Comparison of ENCODE assay signal across 8 cellular contexts in the genomic region with DNA sequence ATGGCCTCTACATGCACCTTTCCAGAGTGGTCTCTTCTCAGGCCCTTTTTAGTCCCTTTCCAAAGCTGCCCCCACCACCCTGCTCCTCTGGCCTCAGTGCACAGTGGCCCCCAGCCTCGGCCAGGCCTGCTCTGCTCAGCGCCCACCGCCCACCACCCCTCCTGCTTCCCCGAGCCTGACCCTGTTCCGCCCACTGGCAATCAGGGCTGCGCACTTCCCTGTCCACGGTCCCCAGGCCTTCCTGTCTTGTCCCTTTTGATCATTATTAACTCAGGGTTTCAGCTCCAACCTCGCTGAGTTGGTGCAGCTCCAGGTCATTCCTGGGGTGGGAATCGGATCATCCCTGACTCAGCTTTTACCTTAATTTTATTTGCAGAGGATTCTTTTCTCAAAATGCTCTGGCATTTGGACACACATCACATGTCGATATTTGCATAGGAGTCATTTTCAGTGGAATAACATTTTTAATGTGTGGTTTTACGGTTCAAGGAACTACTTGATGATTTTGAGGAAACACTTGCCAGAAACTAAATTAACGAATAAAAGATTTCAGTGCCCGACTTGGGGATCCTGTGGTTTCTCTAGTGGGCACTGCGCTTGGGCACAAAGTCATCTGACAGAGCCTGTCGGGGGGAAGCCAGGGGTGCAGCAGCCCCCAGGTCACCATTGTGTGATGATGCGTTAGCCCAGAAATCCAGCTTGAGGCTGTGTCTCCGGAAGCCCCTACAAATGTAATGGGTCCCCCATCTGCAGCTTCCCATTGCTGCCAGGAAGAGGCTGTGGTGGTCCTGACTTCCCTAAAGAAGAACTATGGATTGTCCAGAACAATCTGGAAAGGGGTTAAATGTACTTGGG. TPM values are rescaled to one million over a fixed set of nuclear protein-coding genes. Genes with fewer than 3 reads are reported as not detected.
DNase-seq lines count a peak whose midpoint lies in the region; ATAC-seq, FAIRE-seq and TF ChIP-seq lines count a peak whose summit lies in the region.

No MANE protein-coding gene starts in this region.

- peak overlapping the region; percentile 30 to 63 for H3K9ac ChIP-seq in colonic mucosa (ENCODE audit: low read depth in 2 of 2, low read length in 2 of 2)

- peak; percentile 68 for FAIRE-seq in GM19239 (lab: Jason Lieb, UNC)

- WGBS in esophagus squamous epithelium, 2 donors, result 66 to 74% methylated on average over 17 of the region's 17 CpGs

- intact Hi-C loops in colonic mucosa (cut with DNase I), result no loop called here
- intact Hi-C loops in uterus (cut with DNase I; ENCODE audit: low total_unique reads), result no loop called here
- intact Hi-C loops in esophagus squamous epithelium (cut with DNase I), result no loop called here

- no peaks in the 10 kb centered on the region for H3K36me3 ChIP-seq in colonic mucosa
- no peaks in the 10 kb centered on the region for H3K36me3 ChIP-seq in uterus
- no peaks in the 10 kb centered on the region for H3K36me3 ChIP-seq in esophagus squamous epithelium

- no peak for TF ChIP-seq POLR2A in uterus (IDR thresholded peaks at IDR 0.05)
- TF ChIP-seq POLR2A in esophagus squamous epithelium (IDR thresholded peaks at IDR 0.05), result no peak

- peak; percentile 25 for ATAC-seq in HG03520 (IDR thresholded peaks at IDR 0.05; ENCODE audit: unreplicated experiment)
- ATAC-seq in GM19463 (IDR thresholded peaks at IDR 0.05; ENCODE audit: unreplicated experiment), result no peak

- H3K4me3 ChIP-seq in colonic mucosa, result no peak overlapping the region
- H3K4me3 ChIP-seq in uterus, result no peak overlapping the region
- H3K4me3 ChIP-seq in esophagus squamous epithelium, result no peak overlapping the region

- DNase-seq in GM19239 (ENCODE audit: insufficient read length, low spot score), result no peak
- peak; percentile 18 for DNase-seq in colonic mucosa
- peak; percentile 86 for DNase-seq in renal cortical epithelial cell (ENCODE audit: low read depth)
- no peak for DNase-seq in uterus
- DNase-seq in esophagus squamous epithelium (lab: John Stamatoyannopoulos, UW), result no peak
- DNase-seq in ecto neural progenitor cell (ENCODE audit: low spot score), result no peak

- TF ChIP-seq CTCF in colonic mucosa (IDR thresholded peaks at IDR 0.05), result no peak
- no peak for TF ChIP-seq CTCF in uterus (IDR thresholded peaks at IDR 0.05)
- no peak for TF ChIP-seq CTCF in esophagus squamous epithelium (IDR thresholded peaks at IDR 0.05)

- H3K9me3 ChIP-seq in colonic mucosa (no peaks in the 10 kb centered on the region), uterus (no peaks in the 10 kb centered on the region), esophagus squamous epithelium (no peaks in the 10 kb centered on the region)

- no peaks in the 10 kb centered on the region for H3K27me3 ChIP-seq in colonic mucosa
- H3K27me3 ChIP-seq in uterus, result no peaks in the 10 kb centered on the region
- H3K27me3 ChIP-seq in esophagus squamous epithelium, result no peaks in the 10 kb centered on the region

- H3K4me1 ChIP-seq in colonic mucosa (no peaks in the 10 kb centered on the region), uterus (no peaks in the 10 kb centered on the region), esophagus squamous epithelium (peaks cover 0 to 14% (median 0%) of the 10 kb centered on the region in 3 donors)

- peak overlapping the region; percentile 69 for H3K27ac ChIP-seq in colonic mucosa
- no peak overlapping the region for H3K27ac ChIP-seq in uterus
- H3K27ac ChIP-seq in esophagus squamous epithelium, result peak overlapping the region in 2 of 4 donors; percentile 54 to 69

RNA-seq across cellular contexts. Expression of a gene that starts 1.1 kb away (rescaled TPM):
- total RNA-seq in colonic mucosa, result under 1 TPM; 0.08 to 0.12 TPM
- total RNA-seq in renal cortical epithelial cell, result 0.85 and 4.5 TPM in 2 replicates
- total RNA-seq in uterus, result 1 to 10 TPM in 1 of 4 donors, under 1 TPM in 1, not detected in 2; 0.34 to 7.7 TPM
- 1 to 10 TPM in 1 of 4 donors, under 1 TPM in 2, not detected in 1; 0.04 to 1.3 (median 0.88) TPM for total RNA-seq in esophagus squamous epithelium

RNA-seq across cellular contexts. Expression of a gene that starts 38.3 kb away (rescaled TPM):
- 10 to 100 TPM; 10.2 to 36.9 TPM for total RNA-seq in colonic mucosa
- 18.2 and 18.6 TPM in 2 replicates for total RNA-seq in renal cortical epithelial cell
- 10 to 100 TPM in 2 of 4 donors, 1 to 10 TPM in 2; 5.1 to 26.0 (median 12.8) TPM for total RNA-seq in uterus
- total RNA-seq in esophagus squamous epithelium, result 10 to 100 TPM in 2 of 4 donors, 1 to 10 TPM in 2; 3.0 to 14.0 (median 11.4) TPM

RNA-seq across cellular contexts. Expression of a gene that starts 39.4 kb away (rescaled TPM):
- under 1 TPM; 0.07 to 0.13 TPM for total RNA-seq in colonic mucosa
- total RNA-seq in renal cortical epithelial cell, result 0.40 and 0.87 TPM in 2 replicates
- total RNA-seq in uterus, result 1 to 10 TPM in 1 of 4 donors, under 1 TPM in 2, not detected in 1; under 0.01 to 3.3 (median 0.62) TPM
- under 1 TPM in 3 of 4 donors, not detected in 1; 0.09 to 0.38 (median 0.18) TPM for total RNA-seq in esophagus squamous epithelium

RNA-seq across cellular contexts. Expression of a gene that starts 59.7 kb away (rescaled TPM):
- total RNA-seq in colonic mucosa (under 1 TPM in 1 of 2 donors, not detected in 1; 0.50 TPM), renal cortical epithelial cell (10.4 and 13.9 TPM in 2 replicates), uterus (under 1 TPM in 1 of 4 donors, not detected in 3; 0.83 TPM), esophagus squamous epithelium (under 1 TPM in 1 of 4 donors, not detected in 3; 0.19 TPM)

Comparison
In these comparisons a context has a peak if more than half of its experiments do, and no peak if none do; other contexts are left out.
1. DNase-seq: peak in colonic mucosa (single experiment) and renal cortical epithelial cell (single experiment); none in GM19239 (single experiment), uterus (0 of 2), esophagus squamous epithelium (single experiment) and ecto neural progenitor cell (single experiment).